ENCODE assay signal across 1 cellular context in the genomic region with DNA sequence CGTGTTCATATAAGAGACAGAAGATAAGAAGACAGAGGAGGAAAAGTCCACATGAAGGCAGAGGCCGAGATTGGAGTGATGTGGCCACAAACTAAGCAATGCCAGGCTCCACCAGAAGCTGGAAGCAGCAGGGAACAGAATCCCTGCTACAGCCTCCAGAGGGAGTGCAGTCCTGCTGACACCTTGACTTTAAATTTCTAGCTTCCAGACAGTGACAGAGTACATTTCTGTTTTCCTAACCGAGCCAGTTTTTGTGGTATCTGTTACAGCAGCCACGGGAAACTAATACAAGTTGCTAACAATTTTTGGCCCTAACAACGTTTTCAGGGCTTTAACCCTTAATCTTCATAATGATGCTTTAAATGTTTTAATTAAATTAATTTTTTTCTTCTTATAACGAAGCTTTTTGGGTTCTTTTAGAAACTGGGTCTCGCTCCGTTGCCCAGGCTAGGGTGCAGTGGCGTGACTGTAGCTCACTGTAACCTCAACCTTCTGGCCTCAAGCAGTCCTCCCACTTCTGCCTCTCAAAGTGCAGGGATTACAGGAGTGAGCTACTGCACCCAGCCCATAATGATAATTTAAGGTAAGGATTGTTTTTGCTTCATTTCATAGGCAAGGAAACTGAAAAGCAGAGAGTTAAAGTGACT.
TF ChIP-seq lines count a peak whose summit lies in the region.

No MANE protein-coding gene starts in this region.

TF ChIP-seq in H1, 55 proteins besides CTCF, POLR2A, EP300 and RAD21 (continued from another document):
- TF ChIP-seq SIN3A (conservative IDR thresholded peaks at IDR 0.05 in 1 of 2, IDR thresholded peaks at IDR 0.05 in 1 of 2; ENCODE audit: low read depth in 1 of 2, low read length in 2 of 2) (no peak), CEBPB (IDR thresholded peaks at IDR 0.05; ENCODE audit: low read depth, low read length) (no peak), ZNF274 (IDR thresholded peaks at IDR 0.05; ENCODE audit: borderline replicate concordance, extremely low read depth, low read length) (no peak), RXRA (IDR thresholded peaks at IDR 0.05; ENCODE audit: insufficient read depth, low read depth, low read length) (no peak), ATF3 (IDR thresholded peaks at IDR 0.05; ENCODE audit: insufficient read depth, low read depth, low read length) (no peak), SP1 (IDR thresholded peaks at IDR 0.05; ENCODE audit: low read depth, low read length) (no peak), JUN (IDR thresholded peaks at IDR 0.05; ENCODE audit: low read depth, low read length) (no peak), SP4 (IDR thresholded peaks at IDR 0.05; ENCODE audit: low read length) (no peak), RBBP5 (IDR thresholded peaks at IDR 0.05; ENCODE audit: borderline replicate concordance, low read depth, low read length) (no peak), TEAD4 (IDR thresholded peaks at IDR 0.05; ENCODE audit: low read depth, low read length) (no peak), TAF1 (IDR thresholded peaks at IDR 0.05; ENCODE audit: low read depth, low read length) (no peak), NRF1 (IDR thresholded peaks at IDR 0.05; ENCODE audit: low read depth, low read length) (no peak), BRCA1 (IDR thresholded peaks at IDR 0.05; ENCODE audit: low read depth, low read length) (no peak), HDAC6 (IDR thresholded peaks at IDR 0.05; ENCODE audit: low read depth, low read length) (no peak), CHD2 (IDR thresholded peaks at IDR 0.05; ENCODE audit: low read length) (no peak), CHD1 (IDR thresholded peaks at IDR 0.05; ENCODE audit: low read depth, low read length) (no peak)
